14 cellular contexts compared by ENCODE assay signal in the genomic region with DNA sequence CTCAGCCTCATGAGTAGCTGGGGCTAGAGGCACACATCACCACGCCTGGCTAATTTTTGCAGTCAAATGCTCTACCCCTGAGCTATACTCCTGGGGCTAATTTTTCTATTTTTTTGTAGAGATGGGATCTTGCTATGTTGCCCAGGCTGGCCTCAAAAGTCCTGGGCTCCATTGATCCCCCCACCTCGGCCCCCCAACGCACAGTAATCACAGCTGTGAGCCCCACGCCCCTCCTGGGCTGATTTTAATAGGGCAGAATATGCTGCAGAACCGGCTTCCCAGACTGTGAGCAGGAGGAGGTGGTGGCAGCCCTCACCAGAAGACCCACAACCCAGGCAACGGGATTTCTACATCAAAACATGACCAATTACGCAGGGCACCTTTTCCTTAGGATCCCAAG. TPM values are rescaled to one million over a fixed set of nuclear protein-coding genes. Genes with fewer than 3 reads are reported as not detected.
DNase-seq lines count a peak whose midpoint lies in the region; ATAC-seq, FAIRE-seq and TF ChIP-seq lines count a peak whose summit lies in the region.
"Had no signal": no experiment of that assay in that cellular context is flagged by ENCODE, and none has a peak within 500 bp of the region (broad histone marks: within the 10 kb centered on the region; RNA-seq: fewer than 3 reads in every experiment).

No MANE protein-coding gene starts in this region.

- no peak overlapping the region for H3K4me3 Mint-ChIP-seq in T-helper 17 cell
- no peak overlapping the region for H3K4me3 Mint-ChIP-seq in stimulated activated effector memory CD8-positive, alpha-beta T cell treated with anti-CD3 and anti-CD28 coated beads, Interleukin-12 subunit alpha, Interleukin-12 subunit beta, amount 100 ng/mL, for 72 hours

- no peak for TF ChIP-seq CTCF in left ventricle myocardium inferior (IDR thresholded peaks at IDR 0.05; ENCODE audit: borderline replicate concordance)
- no peak for TF ChIP-seq CTCF in D721Med (IDR thresholded peaks at IDR 0.05; ENCODE audit: insufficient read depth, missing control alignments)

- no peaks in the 10 kb centered on the region for H3K9me3 Mint-ChIP-seq in stimulated activated effector memory CD8-positive, alpha-beta T cell treated with anti-CD3 and anti-CD28 coated beads, Interleukin-12 subunit alpha, Interleukin-12 subunit beta, amount 100 ng/mL, for 72 hours

- H3K27ac Mint-ChIP-seq in T-helper 17 cell = peak overlapping the region; percentile 47
- H3K27ac Mint-ChIP-seq in stimulated activated effector memory CD8-positive, alpha-beta T cell treated with anti-CD3 and anti-CD28 coated beads, Interleukin-12 subunit alpha, Interleukin-12 subunit beta, amount 100 ng/mL, for 72 hours = peak overlapping the region; percentile 48

- H3K9me3 ChIP-seq in left ventricle myocardium inferior (replicated peaks) = no peaks in the 10 kb centered on the region
- no peaks in the 10 kb centered on the region for H3K9me3 ChIP-seq in T-helper 17 cell (ENCODE audit: control insufficient read depth, low read length, poor library complexity, severe bottlenecking)
- H3K9me3 ChIP-seq in small intestine (ENCODE audit: control insufficient read depth, low read depth) = no peaks in the 10 kb centered on the region
- H3K9me3 ChIP-seq: BLaER1 treated with 17β-estradiol and CSF1 and Interleukin-3, amounts not matched to agents 10 nM and 100 nM had no signal

- FAIRE-seq in D721Med (lab: Jason Lieb, UNC) (no peak), small intestine (lab: Jason Lieb, UNC) (no peak)

- H3K36me3 ChIP-seq in left ventricle myocardium inferior (peaks cover 72% of the 10 kb centered on the region), small intestine (ENCODE audit: control insufficient read depth in 2 of 2, insufficient read depth in 2 of 2, low read length in 2 of 2) (peaks cover 16 to 28% of the 10 kb centered on the region in 2 donors)

- intact Hi-C loops in Right ventricle myocardium inferior (cut with DNase I) = no loop called here
- intact Hi-C loops in left ventricle myocardium inferior (cut with micrococcal nuclease) = no loop called here

- no peaks in the 10 kb centered on the region for H3K27me3 ChIP-seq in left ventricle myocardium inferior (ENCODE audit: low read depth)
- no peaks in the 10 kb centered on the region for H3K27me3 ChIP-seq in small intestine (ENCODE audit: control insufficient read depth in 2 of 2, insufficient read depth in 2 of 2, low read length in 2 of 2)
- H3K27me3 ChIP-seq: BLaER1 treated with 17β-estradiol and CSF1 and Interleukin-3, amounts not matched to agents 10 nM and 100 nM had no signal

- H3K27me3 Mint-ChIP-seq in T-helper 17 cell = no peaks in the 10 kb centered on the region
- H3K27me3 Mint-ChIP-seq: CD4-positive, CD25-positive, alpha-beta regulatory T cell had no signal

- H3K36me3 Mint-ChIP-seq in T-helper 17 cell (ENCODE audit: low read depth) = no peaks in the 10 kb centered on the region
- peaks cover 77% of the 10 kb centered on the region for H3K36me3 Mint-ChIP-seq in stimulated activated effector memory CD8-positive, alpha-beta T cell treated with anti-CD3 and anti-CD28 coated beads, Interleukin-12 subunit alpha, Interleukin-12 subunit beta, amount 100 ng/mL, for 72 hours
- H3K36me3 Mint-ChIP-seq: CD4-positive, CD25-positive, alpha-beta regulatory T cell had no signal

- DNase-seq in Right ventricle myocardium inferior (ENCODE audit: missing footprints) = peak; percentile 37
- DNase-seq in left ventricle myocardium inferior = no peak
- no peak for DNase-seq in T-helper 17 cell
- DNase-seq in islet precursor cell = peak; percentile 49
- no peak for DNase-seq in stimulated activated effector memory CD8-positive, alpha-beta T cell treated with anti-CD3 and anti-CD28 coated beads, Interleukin-12 subunit alpha, Interleukin-12 subunit beta, amount 100 ng/mL, for 72 hours (ENCODE audit: low spot score in 2 of 2)
- DNase-seq in D721Med (ENCODE audit: insufficient read length, low spot score) = no peak
- DNase-seq in small intestine = no peak
- DNase-seq: 8988T, AML-193, DMS 273 treated with DMSO at 0.1 percent for 48 hours, HCEC 1CT had no signal

- ATAC-seq in Right ventricle myocardium inferior (no peak), T-helper 17 cell (no peak), HG02884 (IDR thresholded peaks at IDR 0.05; ENCODE audit: unreplicated experiment) (no peak)
- no peak for ATAC-seq in stimulated activated effector memory CD8-positive, alpha-beta T cell treated with anti-CD3 and anti-CD28 coated beads, Interleukin-12 subunit alpha, Interleukin-12 subunit beta, amount 100 ng/mL, for 72 hours

- 92 to 94% (median 94%) methylated on average over 7 of the region's 7 CpGs for WGBS in small intestine, 3 donors

- H3K4me1 Mint-ChIP-seq in T-helper 17 cell = no peaks in the 10 kb centered on the region
- no peaks in the 10 kb centered on the region for H3K4me1 Mint-ChIP-seq in stimulated activated effector memory CD8-positive, alpha-beta T cell treated with anti-CD3 and anti-CD28 coated beads, Interleukin-12 subunit alpha, Interleukin-12 subunit beta, amount 100 ng/mL, for 72 hours
- H3K4me1 Mint-ChIP-seq: CD4-positive, CD25-positive, alpha-beta regulatory T cell had no signal

- H3K4me1 ChIP-seq in left ventricle myocardium inferior = no peaks in the 10 kb centered on the region
- no peaks in the 10 kb centered on the region for H3K4me1 ChIP-seq in small intestine (ENCODE audit: control insufficient read depth in 2 of 2, insufficient read depth in 1 of 2, low read depth in 1 of 2, low read length in 1 of 2)

- H3K4me3 ChIP-seq in left ventricle myocardium inferior = no peak overlapping the region
- H3K4me3 ChIP-seq in small intestine (ENCODE audit: low read depth in 1 of 2, low read length in 2 of 2) = no peak overlapping the region
- H3K4me3 ChIP-seq: BLaER1 treated with 17β-estradiol and CSF1 and Interleukin-3, amounts not matched to agents 10 nM and 100 nM had no signal

- H3K27ac ChIP-seq in left ventricle myocardium inferior (replicated peaks) = no peak overlapping the region
- H3K27ac ChIP-seq in small intestine (ENCODE audit: low read depth in 1 of 2, low read length in 1 of 2) = no peak overlapping the region
- H3K27ac ChIP-seq: BLaER1 treated with 17β-estradiol and CSF1 and Interleukin-3, amounts not matched to agents 10 nM and 100 nM had no signal

RNA-seq across cellular contexts. Expression of a gene that starts 15.2 kb away (rescaled TPM):
- total RNA-seq in Right ventricle myocardium inferior (14.8 TPM), left ventricle myocardium inferior (13.7 TPM), T-helper 17 cell (10 to 100 TPM; 19.5 to 20.5 TPM)
- polyA plus RNA-seq in small intestine = 10 to 100 TPM; 25.6 to 40.3 (median 30.8) TPM

RNA-seq across cellular contexts. Expression of a gene that starts 18.6 kb away (rescaled TPM):
- total RNA-seq in Right ventricle myocardium inferior = 11.5 TPM
- 11.5 TPM for total RNA-seq in left ventricle myocardium inferior
- 1 to 10 TPM; 6.7 to 9.0 TPM for total RNA-seq in T-helper 17 cell
- polyA plus RNA-seq in small intestine = 10 to 100 TPM; 11.1 to 20.8 (median 19.9) TPM

RNA-seq across cellular contexts. Expression of a gene that starts 20.6 kb away (rescaled TPM):
- 6.5 TPM for total RNA-seq in Right ventricle myocardium inferior
- total RNA-seq in left ventricle myocardium inferior = 5.2 TPM
- 100 to 1,000 TPM; 110 to 116 TPM for total RNA-seq in T-helper 17 cell
- polyA plus RNA-seq in small intestine = 10 to 100 TPM; 10.5 to 39.3 (median 15.4) TPM

Comparison
In these comparisons a context has a peak if more than half of its experiments do, and no peak if none do; other contexts are left out.
1. DNase-seq: peak in Right ventricle myocardium inferior (single experiment) and islet precursor cell (single experiment); none in left ventricle myocardium inferior (single experiment), T-helper 17 cell (0 of 3), stimulated activated effector memory CD8-positive, alpha-beta T cell treated with anti-CD3 and anti-CD28 coated beads, Interleukin-12 subunit alpha, Interleukin-12 subunit beta, amount 100 ng/mL, for 72 hours (0 of 2), D721Med (single experiment) and small intestine (single experiment).
2. RNA of a gene that starts 20.6 kb away (total RNA-seq): 110 to 116 TPM in T-helper 17 cell; 6.5 TPM in Right ventricle myocardium inferior (single experiment) and 5.2 TPM in left ventricle myocardium inferior (single experiment); every median in the first group is over 10 times any median in the second.